Comparison of ENCODE assay signal across 35 cellular contexts in the genomic region with DNA sequence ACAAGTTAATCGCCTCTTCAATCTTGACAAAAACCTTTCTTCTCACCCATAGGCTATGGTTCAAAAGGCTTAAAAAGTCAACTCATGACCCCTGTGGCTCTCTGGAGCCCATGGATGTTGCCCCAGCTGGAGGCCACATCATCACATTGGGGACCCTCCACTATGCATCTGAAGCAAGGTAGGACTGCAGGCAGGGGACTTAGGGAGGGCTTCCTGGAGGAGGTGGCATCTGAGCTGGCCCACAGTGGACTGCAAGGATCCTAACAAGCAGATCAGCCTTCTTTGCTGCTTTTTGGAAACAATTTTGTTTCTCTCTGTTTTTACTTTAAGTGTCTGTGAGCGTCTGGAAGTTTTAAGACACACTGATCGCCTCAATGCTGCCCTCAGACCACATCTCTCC.
"Had no signal": no experiment of that assay in that cellular context is flagged by ENCODE, and none has a peak within 500 bp of the region (broad histone marks: within the 10 kb centered on the region; RNA-seq: fewer than 3 reads in every experiment).

No MANE protein-coding gene starts in this region.

- FAIRE-seq: astrocyte, bronchial epithelial cell, TTC549 had no signal

- H3K36me3 ChIP-seq: adrenal gland, cardiac muscle cell had no signal

- H3K4me3 ChIP-seq: adrenal gland, body of pancreas, cardiac muscle cell had no signal

- ATAC-seq: activated CD8-positive, alpha-beta T cell treated with anti-CD3 and anti-CD28 coated beads for 36 hours; activated naive CD4-positive, alpha-beta T cell treated with anti-CD3 and anti-CD28 coated beads, Interleukin-2, amount 50 U/mL, for 72 hours; activated T-cell treated with anti-CD3 and anti-CD28 coated beads, Interleukin-2, amount 50 U/mL, for 4 hours; activated T-helper 17 cell treated with anti-CD3 and anti-CD28 coated beads, Interleukin-2, amount 50 U/mL, for 72 hours had no signal

- H3K27ac ChIP-seq: adrenal gland, body of pancreas, cardiac muscle cell, VCaP had no signal

- H3K27me3 ChIP-seq: adrenal gland, body of pancreas, cardiac muscle cell had no signal

- H3K4me1 ChIP-seq: adrenal gland, body of pancreas had no signal

- H3K9me3 ChIP-seq: adrenal gland, body of pancreas had no signal

- DNase-seq: activated B cell treated with CpG ODN at 0.5 μM for 24 hours; activated CD4-positive, alpha-beta memory T cell treated with anti-CD3 and anti-CD28 coated beads for 36 hours; activated CD4-positive, alpha-beta T cell treated with anti-CD3 and anti-CD28 coated beads for 4 hours; activated CD4-positive, alpha-beta T cell treated with anti-CD3 and anti-CD28 coated beads, Interleukin-2, amount 10 ng/mL, durations not matched to agents 24 days and 14 days; activated CD4-positive, alpha-beta T cell treated with anti-CD3 and anti-CD28 coated beads, Interleukin-2, amount 50 U/mL, for 1 hour; activated CD4-positive, alpha-beta T cell treated with anti-CD3 and anti-CD28 coated beads, Interleukin-2, amount 50 U/mL, for 4 hours; activated CD4-positive, CD25-positive, alpha-beta regulatory T cell treated with anti-CD3 and anti-CD28 coated beads, Interleukin-2, amount 50 U/mL, for 72 hours; activated CD8-positive, alpha-beta memory T cell treated with anti-CD3 and anti-CD28 coated beads, Interleukin-2, amount 50 U/mL, for 4 hours; activated CD8-positive, alpha-beta T cell treated with anti-CD3 and anti-CD28 coated beads for 36 hours; activated effector memory CD4-positive, alpha-beta T cell treated with anti-CD3 and anti-CD28 coated beads, Interleukin-2, amount 50 U/mL, for 16 hours; activated gamma-delta T cell treated with Interleukin-2 at 50 U/mL for 16 hours; activated naive CD4-positive, alpha-beta T cell; activated naive CD4-positive, alpha-beta T cell treated with anti-CD3 and anti-CD28 coated beads for 36 hours; activated naive CD4-positive, alpha-beta T cell treated with anti-CD3 and anti-CD28 coated beads, Interleukin-2, amount 50 U/mL, for 16 hours; activated naive CD8-positive, alpha-beta T cell treated with anti-CD3 and anti-CD28 coated beads for 36 hours; activated T-cell treated with anti-CD3 and anti-CD28 coated beads for 4 hours; activated T-cell treated with anti-CD3 and anti-CD28 coated beads, Interleukin-2, amount 50 U/mL, for 1 hour; activated T-cell treated with anti-CD3 and anti-CD28 coated beads, Interleukin-2, amount 50 U/mL, for 4 hours; activated T-cell treated with anti-CD3 and anti-CD28 coated beads, Interleukin-2, amount 50 U/mL, for 72 hours; adrenal gland; amniotic stem cell; aorta; caudate nucleus; cerebellar nuclear complex; T-helper 1 cell; T-helper 2 cell; T-helper 9 cell had no signal
